ENCODE assay signal across 8 cellular contexts in the genomic region with DNA sequence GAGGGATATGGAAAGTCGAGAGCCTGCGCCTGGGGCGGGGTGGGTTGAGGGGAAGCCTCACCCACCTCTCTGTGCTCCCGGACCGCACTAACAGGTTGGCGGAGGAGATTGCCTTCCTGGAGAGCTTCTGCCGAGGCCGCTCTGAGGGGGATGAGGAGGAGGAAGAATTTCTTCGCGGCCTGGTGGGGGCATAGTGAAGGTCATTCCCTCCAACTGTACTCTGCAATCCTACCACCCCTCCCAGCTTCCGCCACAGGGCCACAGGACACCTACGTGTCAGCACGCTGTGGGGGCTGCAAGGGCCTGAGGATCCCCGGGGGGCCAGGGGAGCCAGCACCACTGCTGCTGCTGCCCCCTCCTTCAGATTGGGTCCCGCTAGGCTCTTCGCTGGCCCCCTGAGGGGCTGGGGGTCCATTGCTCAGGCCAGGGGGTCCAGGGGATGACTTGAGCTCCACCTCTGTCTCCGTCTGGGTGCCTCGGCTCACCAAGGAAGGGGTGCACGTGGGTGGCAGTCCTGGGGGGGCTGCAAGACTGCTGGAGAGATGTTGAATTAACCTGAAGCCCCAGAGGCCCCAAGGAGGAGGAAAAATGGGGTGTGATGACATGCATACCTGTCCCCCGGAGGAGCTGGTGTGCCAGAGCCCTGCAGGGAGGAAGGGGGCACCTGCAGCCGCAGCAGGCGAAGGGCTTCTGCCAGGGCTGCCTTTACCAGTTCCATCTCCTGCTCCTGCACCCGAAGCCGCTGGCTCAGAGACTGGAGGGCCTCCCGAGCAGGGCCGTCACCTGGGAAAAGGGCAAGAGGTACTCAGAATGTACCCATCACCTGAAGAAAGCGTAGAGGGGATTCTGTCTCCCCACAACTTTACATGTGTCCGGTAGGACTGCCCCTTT. TPM values are rescaled to one million over a fixed set of nuclear protein-coding genes. Genes with fewer than 3 reads are reported as not detected.
DNase-seq lines count a peak whose midpoint lies in the region; ATAC-seq and TF ChIP-seq lines count a peak whose summit lies in the region.

No MANE protein-coding gene starts in this region.

- H4K20me1 ChIP-seq in Karpas-422 (ENCODE audit: insufficient read depth, low read depth, low read length): peaks cover 20% of the 10 kb centered on the region; the same call in 1 of the 2 replicates

- H3K9me3 ChIP-seq in Karpas-422 (ENCODE audit: low read length): no peaks in the 10 kb centered on the region

- peak overlapping the region; percentile 80 for H3K4me2 ChIP-seq in Karpas-422 (ENCODE audit: low read depth, low read length, poor library complexity, severe bottlenecking)

- peaks cover 34% of the 10 kb centered on the region for H3K4me1 ChIP-seq in Karpas-422 (ENCODE audit: low read length)

- 0 out of 2 replicates have a peak overlapping the region, but pooled peaks have one; percentile 99 for H2AFZ ChIP-seq in Karpas-422 (ENCODE audit: low read length)

- H3K27me3 Mint-ChIP-seq in natural killer cell treated with Interleukin-12 subunit alpha and Interleukin-12 subunit beta and Interleukin-15 and Interleukin-18, amount 100 ng/mL, for 72 hours: no peaks in the 10 kb centered on the region

- peaks cover 42 to 44% of the 10 kb centered on the region in 2 donors for H3K4me1 Mint-ChIP-seq in natural killer cell treated with Interleukin-12 subunit alpha and Interleukin-12 subunit beta and Interleukin-15 and Interleukin-18, amount 100 ng/mL, for 72 hours (ENCODE audit: low read depth in 2 of 2)

- peak overlapping the region; percentile 52; the same call in 1 of the 2 replicates for H3K27ac ChIP-seq in Karpas-422 (ENCODE audit: low read length)
- peak overlapping the region; percentile 93 to 98 for H3K27ac ChIP-seq in coronary artery

- no peak for ATAC-seq in natural killer cell treated with Interleukin-12 subunit alpha and Interleukin-12 subunit beta and Interleukin-15 and Interleukin-18, amount 100 ng/mL, for 72 hours
- no peak for ATAC-seq in HG03521 (IDR thresholded peaks at IDR 0.05; ENCODE audit: unreplicated experiment)

- no peaks in the 10 kb centered on the region for H3K79me2 ChIP-seq in Karpas-422 (ENCODE audit: low read length)

- H3K9me3 Mint-ChIP-seq in natural killer cell treated with Interleukin-12 subunit alpha and Interleukin-12 subunit beta and Interleukin-15 and Interleukin-18, amount 100 ng/mL, for 72 hours: no peaks in the 10 kb centered on the region

- H3K27me3 ChIP-seq in Karpas-422 (ENCODE audit: low read length): no peaks in the 10 kb centered on the region

- H3K36me3 ChIP-seq in Karpas-422 (ENCODE audit: insufficient read depth, low read length): peaks cover 6% of the 10 kb centered on the region

- peak overlapping the region; percentile 93 to 97 for H3K27ac Mint-ChIP-seq in natural killer cell treated with Interleukin-12 subunit alpha and Interleukin-12 subunit beta and Interleukin-15 and Interleukin-18, amount 100 ng/mL, for 72 hours

- DNase-seq in AG10803 (ENCODE audit: low read depth): no peak
- no peak for DNase-seq in Karpas-422
- no peak for DNase-seq in coronary artery (ENCODE audit: low spot score)
- no peak for DNase-seq in natural killer cell treated with Interleukin-12 subunit alpha and Interleukin-12 subunit beta and Interleukin-15 and Interleukin-18, amount 100 ng/mL, for 72 hours (ENCODE audit: low spot score)
- DNase-seq in stimulated activated CD4-positive, alpha-beta T cell treated with anti-CD3 and anti-CD28 coated beads, Interleukin-15, amount 100 ng/mL, for 24 hours: no peak
- DNase-seq in cortex of kidney (lab: John Stamatoyannopoulos, UW): no peak
- DNase-seq in germinal center (ENCODE audit: low spot score): no peak

- H3K4me3 ChIP-seq in AG10803 (ENCODE audit: low read length) (peak overlapping the region; percentile 86), Karpas-422 (ENCODE audit: low read length) (peak overlapping the region; percentile 87), coronary artery (peak overlapping the region; percentile 97)

- no peak for TF ChIP-seq CTCF in AG10803 (conservative IDR thresholded peaks at IDR 0.05; ENCODE audit: low read length)
- TF ChIP-seq CTCF in coronary artery (IDR thresholded peaks at IDR 0.05): no peak

- no peaks in the 10 kb centered on the region for H3K9me2 ChIP-seq in Karpas-422 (replicated peaks; ENCODE audit: insufficient read depth, low read length)

- no peaks in the 10 kb centered on the region for H3K36me3 Mint-ChIP-seq in natural killer cell treated with Interleukin-12 subunit alpha and Interleukin-12 subunit beta and Interleukin-15 and Interleukin-18, amount 100 ng/mL, for 72 hours

- H3K9ac ChIP-seq in Karpas-422 (ENCODE audit: low read length): peak overlapping the region; percentile 86

- peak overlapping the region; percentile 98 for H3K4me3 Mint-ChIP-seq in natural killer cell treated with Interleukin-12 subunit alpha and Interleukin-12 subunit beta and Interleukin-15 and Interleukin-18, amount 100 ng/mL, for 72 hours

RNA-seq across cellular contexts. Expression of a gene that starts 1.5 kb away (rescaled TPM):
- 21.2 and 22.0 TPM in 2 replicates for total RNA-seq in Karpas-422 (2014; rRNA removed; shearing (Covaris generic); ENCODE audit: low replicate concordance)
- 100 to 1,000 TPM; 122 to 205 TPM for total RNA-seq in natural killer cell treated with Interleukin-12 subunit alpha and Interleukin-12 subunit beta and Interleukin-15 and Interleukin-18, amount 100 ng/mL, for 72 hours

RNA-seq across cellular contexts. Expression of a gene that starts 2.0 kb away (rescaled TPM):
- total RNA-seq in Karpas-422 (2014; rRNA removed; shearing (Covaris generic); ENCODE audit: low replicate concordance): 0.45 and 1.2 TPM in 2 replicates
- total RNA-seq in natural killer cell treated with Interleukin-12 subunit alpha and Interleukin-12 subunit beta and Interleukin-15 and Interleukin-18, amount 100 ng/mL, for 72 hours: 1 to 10 TPM; 4.5 to 4.6 TPM

RNA-seq across cellular contexts. Expression of a gene that starts 9.4 kb away (rescaled TPM):
- 60.2 and 89.3 TPM in 2 replicates for total RNA-seq in Karpas-422 (2014; rRNA removed; shearing (Covaris generic); ENCODE audit: low replicate concordance)
- 100 to 1,000 TPM; 234 to 259 TPM for total RNA-seq in natural killer cell treated with Interleukin-12 subunit alpha and Interleukin-12 subunit beta and Interleukin-15 and Interleukin-18, amount 100 ng/mL, for 72 hours

RNA-seq across cellular contexts. Expression of a gene that starts 10.7 kb away (rescaled TPM):
- 43.5 and 76.5 TPM in 2 replicates for total RNA-seq in Karpas-422 (2014; rRNA removed; shearing (Covaris generic); ENCODE audit: low replicate concordance)
- 10 to 100 TPM; 72.8 to 98.7 TPM for total RNA-seq in natural killer cell treated with Interleukin-12 subunit alpha and Interleukin-12 subunit beta and Interleukin-15 and Interleukin-18, amount 100 ng/mL, for 72 hours

RNA-seq across cellular contexts. Expression of a gene that starts 19.7 kb away (rescaled TPM):
- 8.1 and 17.3 TPM in 2 replicates for total RNA-seq in Karpas-422 (2014; rRNA removed; shearing (Covaris generic); ENCODE audit: low replicate concordance)
- total RNA-seq in natural killer cell treated with Interleukin-12 subunit alpha and Interleukin-12 subunit beta and Interleukin-15 and Interleukin-18, amount 100 ng/mL, for 72 hours: 10 to 100 TPM; 24.1 to 35.7 TPM
